8 cellular contexts compared by ENCODE assay signal in genomic region chr15:64246364-64247189, GRCh38.
DNase-seq lines count a peak whose midpoint lies in the region; ATAC-seq and TF ChIP-seq lines count a peak whose summit lies in the region.

No MANE protein-coding gene starts in this region.

- peak; percentile 93 for ATAC-seq in HG02610 (IDR thresholded peaks at IDR 0.05; ENCODE audit: unreplicated experiment)

- in situ Hi-C loops in GM13977 (cut with MboI; ENCODE audit: low pct_unique_long_range_greater_than_20kb, low sequenced_read_pairs, unreplicated experiment) = no loop called here

- H3K4me1 ChIP-seq in iPS-18a (ENCODE audit: control insufficient read depth, low read depth, low read length) (peaks cover 20% of the 10 kb centered on the region), uterus (no peaks in the 10 kb centered on the region)

- H3K4me3 ChIP-seq in NB4 (ENCODE audit: low read depth, low read length) = no peak overlapping the region
- H3K4me3 ChIP-seq in iPS-18a (ENCODE audit: low read length) = no peak overlapping the region
- no peak overlapping the region for H3K4me3 ChIP-seq in uterus

- TF ChIP-seq POLR2A in NB4 (IDR thresholded peaks at IDR 0.05; ENCODE audit: extremely low read depth, insufficient read length) (no peak), uterus (IDR thresholded peaks at IDR 0.05) (no peak)

- peak; percentile 72 for DNase-seq in AG08395 (ENCODE audit: low spot score)
- DNase-seq in GM13977 (ENCODE audit: low spot score) = peak; percentile 68
- DNase-seq in NB4 (ENCODE audit: low read depth) = peak; percentile 87
- peak; percentile 5 for DNase-seq in activated T-cell treated with anti-CD3 and anti-CD28 coated beads for 4 hours
- peak in 1 of 2 donors; percentile 29 for DNase-seq in uterus
- DNase-seq in cortex of kidney (lab: John Stamatoyannopoulos, UW) = no peak

- peak overlapping the region; percentile 53 for H3K9ac ChIP-seq in iPS-18a (ENCODE audit: low read length)

- H3K27me3 ChIP-seq in iPS-18a (ENCODE audit: control insufficient read depth, insufficient read depth, low read length) (no peaks in the 10 kb centered on the region), uterus (no peaks in the 10 kb centered on the region)

- TF ChIP-seq CTCF in GM13977 (IDR thresholded peaks at IDR 0.05; ENCODE audit: extremely low read depth, insufficient read depth, missing control alignments) = no peak
- TF ChIP-seq CTCF in NB4 (IDR thresholded peaks at IDR 0.05; ENCODE audit: low read depth, low read length) = no peak
- TF ChIP-seq CTCF in uterus (IDR thresholded peaks at IDR 0.05) = no peak

- H3K27ac ChIP-seq in iPS-18a (ENCODE audit: low read length) (peak overlapping the region; percentile 44), uterus (peak overlapping the region; percentile 68 to 90)

- H3K9me3 ChIP-seq in iPS-18a (ENCODE audit: control insufficient read depth, low read depth, low read length) (no peaks in the 10 kb centered on the region), uterus (no peaks in the 10 kb centered on the region)

- intact Hi-C loops in uterus (cut with DNase I; ENCODE audit: low total_unique reads) = no loop called here

- H3K36me3 ChIP-seq in iPS-18a (ENCODE audit: control insufficient read depth, low read depth, low read length) (no peaks in the 10 kb centered on the region), uterus (no peaks in the 10 kb centered on the region)
